In the genomic region with DNA sequence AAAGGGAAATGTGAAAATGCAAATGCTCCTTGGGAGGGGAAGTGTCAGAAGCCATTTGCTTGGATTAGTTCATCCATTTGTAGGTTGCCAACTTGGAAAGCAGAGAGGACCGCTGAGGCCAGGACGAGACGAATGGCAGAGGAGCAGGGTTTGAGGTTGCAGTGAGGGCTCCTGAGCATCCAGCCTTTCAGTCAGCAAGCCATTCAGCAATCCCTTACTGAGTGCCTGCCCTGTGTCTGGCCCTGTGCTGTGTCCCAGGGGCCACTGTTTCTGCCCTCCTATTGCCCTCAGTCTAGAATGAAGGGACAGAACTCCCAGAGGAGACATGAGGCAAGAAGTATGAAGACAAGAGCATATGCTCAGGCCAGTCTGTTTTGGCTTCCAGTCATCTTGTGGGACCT, we compare ENCODE assay signal across 24 cellular contexts. TPM values are rescaled to one million over a fixed set of nuclear protein-coding genes. Genes with fewer than 3 reads are reported as not detected.
A peak's percentile ranks its signal among the peaks of the same experiment; 100 is the strongest.
DNase-seq lines count a peak whose midpoint lies in the region; ATAC-seq, FAIRE-seq and TF ChIP-seq lines count a peak whose summit lies in the region.
"Had no signal": no experiment of that assay in that cellular context is flagged by ENCODE, and none has a peak within 500 bp of the region (broad histone marks: within the 10 kb centered on the region; RNA-seq: fewer than 3 reads in every experiment).

No MANE protein-coding gene starts in this region.

- intact Hi-C loops in ascending aorta (cut with DNase I), result no loop called here
- intact Hi-C loops in kidney (cut with DNase I), result no loop called here
- intact Hi-C loops in gastrocnemius medialis (cut with DNase I; ENCODE audit: low total_unique reads), result no loop called here

- TF ChIP-seq POLR2A in gastrocnemius medialis (IDR thresholded peaks at IDR 0.05), result no peak

- TF ChIP-seq CTCF in ascending aorta (IDR thresholded peaks at IDR 0.05) (no peak), fibroblast of lung (conservative IDR thresholded peaks at IDR 0.05 in 1 of 2, IDR thresholded peaks at IDR 0.05 in 1 of 2; ENCODE audit: low read depth in 1 of 2, low read length in 2 of 2) (no peak), kidney (IDR thresholded peaks at IDR 0.05; ENCODE audit: borderline replicate concordance, extremely low read depth, insufficient read depth) (no peak), gastrocnemius medialis (IDR thresholded peaks at IDR 0.05 in 4 of 5, conservative IDR thresholded peaks at IDR 0.05 in 1 of 5) (no peak), MM.1S (IDR thresholded peaks at IDR 0.05; ENCODE audit: low read length) (no peak)

- ATAC-seq in gastrocnemius medialis, result peak in 1 of 2 donors; percentile 30
- ATAC-seq in HG03342 (IDR thresholded peaks at IDR 0.05; ENCODE audit: unreplicated experiment), result no peak
- ATAC-seq: activated CD4-positive, CD25-positive, alpha-beta regulatory T cell treated with anti-CD3 and anti-CD28 coated beads, Interleukin-2, amount 50 U/mL, for 24 hours; activated naive CD8-positive, alpha-beta T cell treated with anti-CD3 and anti-CD28 coated beads, Interleukin-2, amount 50 U/mL, for 24 hours; natural killer cell; stimulated activated effector memory CD8-positive, alpha-beta T cell treated with anti-CD3 and anti-CD28 coated beads, Interleukin-12 subunit alpha, Interleukin-12 subunit beta, amount 100 ng/mL, for 72 hours had no signal

- DNase-seq in ascending aorta (ENCODE audit: low spot score in 2 of 2) (no peak), fibroblast of lung (ENCODE audit: low read depth in 2 of 2) (no peak), kidney (peak; percentile 69), gastrocnemius medialis (peak in 1 of 2 donors; percentile 17), MM.1S (no peak), activated T-cell treated with anti-CD3 and anti-CD28 coated beads for 4 hours (no peak), HuH-7.5 (ENCODE audit: low spot score) (no peak)
- DNase-seq: activated CD4-positive, alpha-beta memory T cell treated with anti-CD3 and anti-CD28 coated beads, Interleukin-2, amount 10 ng/mL, durations not matched to agents 7 days and 5 days; activated gamma-delta T cell; activated naive CD8-positive, alpha-beta T cell treated with anti-CD3 and anti-CD28 coated beads, Interleukin-2, amount 50 U/mL, for 24 hours; dermis blood vessel endothelial cell; mesendoderm; natural killer cell; NCI-H1436 treated with DMSO at 0.1 percent for 48 hours; NCI-H69; stimulated activated CD4-positive, alpha-beta T cell treated with anti-CD3 and anti-CD28 coated beads, Interleukin-2, amount 100 ng/mL, for 24 hours had no signal

- H3K9ac ChIP-seq in fibroblast of lung (ENCODE audit: insufficient read depth, low read length) (no peak overlapping the region), kidney (ENCODE audit: low read length in 2 of 2) (no peak overlapping the region), MM.1S (ENCODE audit: low read length) (no peak overlapping the region)

- H3K27ac ChIP-seq in ascending aorta (peak overlapping the region; percentile 62 to 63), fibroblast of lung (ENCODE audit: insufficient read depth, low read length) (no peak overlapping the region), kidney (ENCODE audit: low read depth in 2 of 2, low read length in 2 of 2) (no peak overlapping the region), gastrocnemius medialis (peak overlapping the region in 3 of 4 donors; percentile 10 to 43 (median 42)), MM.1S (ENCODE audit: low read length) (no peak overlapping the region)

- H3K4me3 ChIP-seq in ascending aorta, result no peak overlapping the region
- no peak overlapping the region for H3K4me3 ChIP-seq in fibroblast of lung (replicated peaks in 1 of 4; ENCODE audit: control extremely low read depth in 1 of 4, insufficient read depth in 1 of 4, low read depth in 3 of 4, low read length in 4 of 4)
- no peak overlapping the region for H3K4me3 ChIP-seq in kidney (ENCODE audit: low read length in 2 of 2)
- H3K4me3 ChIP-seq in gastrocnemius medialis, result no peak overlapping the region
- H3K4me3 ChIP-seq in MM.1S (ENCODE audit: low read length), result no peak overlapping the region
- H3K4me3 ChIP-seq: skin epidermis had no signal

- no peak overlapping the region for H2AFZ ChIP-seq in fibroblast of lung (ENCODE audit: low read length)
- no peak overlapping the region for H2AFZ ChIP-seq in MM.1S (ENCODE audit: low read length)

- H3K4me1 ChIP-seq in ascending aorta (no peaks in the 10 kb centered on the region), fibroblast of lung (ENCODE audit: control insufficient read depth, extremely low read depth, insufficient read depth, low read length) (no peaks in the 10 kb centered on the region), kidney (ENCODE audit: control insufficient read depth in 1 of 2, insufficient read depth in 1 of 2, low read depth in 1 of 2, low read length in 2 of 2) (no peaks in the 10 kb centered on the region), gastrocnemius medialis (no peaks in the 10 kb centered on the region), MM.1S (ENCODE audit: low read length) (no peaks in the 10 kb centered on the region)

- H3K79me2 ChIP-seq in fibroblast of lung (ENCODE audit: control insufficient read depth, insufficient read depth, low read length), result no peaks in the 10 kb centered on the region
- no peaks in the 10 kb centered on the region for H3K79me2 ChIP-seq in MM.1S (ENCODE audit: low read length)

- H3K4me2 ChIP-seq in fibroblast of lung (ENCODE audit: extremely low read depth, insufficient read depth, low read length) (peak overlapping the region; percentile 35), MM.1S (ENCODE audit: low read depth, low read length) (no peak overlapping the region)

- FAIRE-seq in kidney (lab: Jason Lieb, UNC), result no peak
- FAIRE-seq: D721Med, frontal cortex, GM18507, H54 had no signal

- H3K9me3 ChIP-seq in ascending aorta (no peaks in the 10 kb centered on the region), fibroblast of lung (ENCODE audit: control insufficient read depth, insufficient read depth, low read depth, low read length) (no peaks in the 10 kb centered on the region), kidney (ENCODE audit: control insufficient read depth in 1 of 2, low read length in 2 of 2) (no peaks in the 10 kb centered on the region), gastrocnemius medialis (no peaks in the 10 kb centered on the region), MM.1S (replicated peaks; ENCODE audit: insufficient read depth, low read length) (no peaks in the 10 kb centered on the region)

- no peaks in the 10 kb centered on the region for H3K9me2 ChIP-seq in MM.1S (replicated peaks; ENCODE audit: insufficient read depth, low read length)

- H4K20me1 ChIP-seq in fibroblast of lung (ENCODE audit: control insufficient read depth, extremely low read depth, insufficient read depth, low read length), result no peaks in the 10 kb centered on the region
- no peaks in the 10 kb centered on the region for H4K20me1 ChIP-seq in MM.1S (ENCODE audit: insufficient read depth, low read length)

- H3F3A ChIP-seq in MM.1S (ENCODE audit: insufficient read depth, low read length), result no peaks in the 10 kb centered on the region

- in situ Hi-C loops in gastrocnemius medialis (cut with MboI; ENCODE audit: low sequenced_read_pairs in 4 of 4), result no loop called here

- H3K27me3 ChIP-seq in ascending aorta (no peaks in the 10 kb centered on the region), fibroblast of lung (ENCODE audit: control insufficient read depth, insufficient read depth, low read length) (no peaks in the 10 kb centered on the region), gastrocnemius medialis (no peaks in the 10 kb centered on the region), MM.1S (replicated peaks; ENCODE audit: insufficient read depth, low read length) (no peaks in the 10 kb centered on the region)

- H3K36me3 ChIP-seq in ascending aorta (no peaks in the 10 kb centered on the region), fibroblast of lung (ENCODE audit: control insufficient read depth, insufficient read depth, low read length) (no peaks in the 10 kb centered on the region), kidney (ENCODE audit: control insufficient read depth in 1 of 2, insufficient read depth in 2 of 2, low read length in 2 of 2) (no peaks in the 10 kb centered on the region), gastrocnemius medialis (no peaks in the 10 kb centered on the region), MM.1S (replicated peaks; ENCODE audit: insufficient read depth, low read length) (no peaks in the 10 kb centered on the region)

RNA-seq across cellular contexts. Expression of a gene that starts 45.8 kb away (rescaled TPM):
- total RNA-seq in ascending aorta (117 TPM), fibroblast of lung (109 and 201 TPM in 2 replicates), kidney (118 TPM), gastrocnemius medialis (10 to 100 TPM; 11.4 to 14.4 (median 13.0) TPM)
- polyA plus RNA-seq in fibroblast of lung (127 and 148 TPM in 2 replicates), kidney (ENCODE audit: insufficient read depth, low read depth, low replicate concordance) (181 TPM)
- polyA plus RNA-seq in fibroblast of lung (2012), result 98.3 and 136 TPM in 2 replicates
- 26.5 and 32.6 TPM in 2 replicates for polyA minus RNA-seq in fibroblast of lung (ENCODE audit: low replicate concordance)

Comparison
In these comparisons a context has a peak if more than half of its experiments do, and no peak if none do; other contexts are left out.
1. H3K27ac ChIP-seq: peak in ascending aorta (2 of 2) and gastrocnemius medialis (3 of 4); none in fibroblast of lung (single experiment), kidney (0 of 2) and MM.1S (single experiment).